Comparison of ENCODE assay signal across 8 cellular contexts in genomic region chr6:47423087-47423486, GRCh38.
"Had no signal": no experiment of that assay in that cellular context is flagged by ENCODE, and none has a peak within 500 bp of the region (broad histone marks: within the 10 kb centered on the region; RNA-seq: fewer than 3 reads in every experiment).

No MANE protein-coding gene starts in this region.

- H3K27ac Mint-ChIP-seq: H9, HFFc6 had no signal

- DNase-seq: GM23248, GOT3, H7, H9, HCEC 1CT, HFFc6 had no signal

- ATAC-seq: HCT116 had no signal

- H3K9ac ChIP-seq: GM23248 had no signal

- H3K4me1 Mint-ChIP-seq: H9 had no signal

- H3K4me3 Mint-ChIP-seq: H9, HFFc6 had no signal

- H3K9me3 Mint-ChIP-seq: HFFc6 had no signal

- H3K27ac ChIP-seq: GM23248 had no signal

- H2AFZ ChIP-seq: GM23248 had no signal

- H3K36me3 ChIP-seq: HAP-1 had no signal

- H3K9me3 ChIP-seq: HAP-1 had no signal

- H3K4me3 ChIP-seq: GM23248, HAP-1 had no signal

- H3K4me1 ChIP-seq: HAP-1 had no signal
